8 cellular contexts compared by ENCODE assay signal in genomic region chr11:108302121-108302785, GRCh38.
DNase-seq lines count a peak whose midpoint lies in the region; ATAC-seq and TF ChIP-seq lines count a peak whose summit lies in the region.

No MANE protein-coding gene starts in this region.

- intact Hi-C loops in ovary (cut with DNase I), result no loop called here
- intact Hi-C loops in dorsolateral prefrontal cortex (cut with DNase I), result no loop called here

- no peaks in the 10 kb centered on the region for H3K4me1 ChIP-seq in ovary (ENCODE audit: insufficient read depth)

- ATAC-seq in HG03378 (IDR thresholded peaks at IDR 0.05; ENCODE audit: unreplicated experiment) (peak; percentile 96), GM18505 (IDR thresholded peaks at IDR 0.05; ENCODE audit: unreplicated experiment) (no peak), left lobe of liver (no peak)

- TF ChIP-seq CTCF in GM20000 (IDR thresholded peaks at IDR 0.05; ENCODE audit: extremely low read depth, missing control alignments) (no peak), ovary (IDR thresholded peaks at IDR 0.05) (no peak), dorsolateral prefrontal cortex (IDR thresholded peaks at IDR 0.05 in 54 of 56, conservative IDR thresholded peaks at IDR 0.05 in 2 of 56; ENCODE audit: low read depth in 1 of 56, partially characterized antibody in 56 of 56) (no peak)

- H3K27me3 ChIP-seq in ovary (no peaks in the 10 kb centered on the region), dorsolateral prefrontal cortex (no peaks in the 10 kb centered on the region)

- no peaks in the 10 kb centered on the region for H3K36me3 ChIP-seq in ovary

- H3K4me3 ChIP-seq in ovary (no peak overlapping the region), dorsolateral prefrontal cortex (no peak overlapping the region)

- DNase-seq in ELR (ENCODE audit: low read depth) (peak; percentile 42), GM20000 (ENCODE audit: low spot score) (peak; percentile 7), fibroblast of gingiva (ENCODE audit: low read depth) (peak; percentile 58), ovary (no peak), dorsolateral prefrontal cortex (no peak), left lobe of liver (ENCODE audit: low spot score) (no peak)

- no peaks in the 10 kb centered on the region for H3K9me3 ChIP-seq in ovary

- TF ChIP-seq POLR2A in GM18505 (IDR thresholded peaks at IDR 0.05; ENCODE audit: borderline replicate concordance, extremely low read depth, insufficient read depth, insufficient read length) (no peak), ovary (IDR thresholded peaks at IDR 0.05) (no peak)

- H3K27ac ChIP-seq in ovary (no peak overlapping the region), dorsolateral prefrontal cortex (no peak overlapping the region)

- 93 to 94% (median 93%) methylated on average over 1 of the region's 1 CpG for WGBS in ovary, 3 donors

- TF ChIP-seq EP300 in ovary (IDR thresholded peaks at IDR 0.05), result no peak

Comparison
In these comparisons a context has a peak if more than half of its experiments do, and no peak if none do; other contexts are left out.
1. DNase-seq: peak in ELR (single experiment), GM20000 (single experiment) and fibroblast of gingiva (single experiment); none in ovary (0 of 5), dorsolateral prefrontal cortex (0 of 10) and left lobe of liver (single experiment).